In genomic region chr10:119989966-119990365, GRCh38 we compare ENCODE assay signal across 1 cellular context.
TF ChIP-seq lines count a peak whose summit lies in the region.

No MANE protein-coding gene starts in this region.

TF ChIP-seq in HCT116, 20 proteins besides CTCF, POLR2A, EP300 and RAD21 (continued from another document):
- TF ChIP-seq ATF3 (IDR thresholded peaks at IDR 0.05) (no peak), ELF1 (IDR thresholded peaks at IDR 0.05; ENCODE audit: borderline replicate concordance, low read depth) (no peak), EZH2 (IDR thresholded peaks at IDR 0.05) (no peak), SIN3A (IDR thresholded peaks at IDR 0.05; ENCODE audit: low read depth) (no peak), EZH2phosphoT487 (IDR thresholded peaks at IDR 0.05; ENCODE audit: borderline replicate concordance) (no peak), JUND (IDR thresholded peaks at IDR 0.05) (no peak), REST (IDR thresholded peaks at IDR 0.05; ENCODE audit: low read depth) (no peak), POLR2AphosphoS5 (IDR thresholded peaks at IDR 0.05; ENCODE audit: low read depth, low read length) (no peak)
- TF ChIP-seq, protein P1, sequence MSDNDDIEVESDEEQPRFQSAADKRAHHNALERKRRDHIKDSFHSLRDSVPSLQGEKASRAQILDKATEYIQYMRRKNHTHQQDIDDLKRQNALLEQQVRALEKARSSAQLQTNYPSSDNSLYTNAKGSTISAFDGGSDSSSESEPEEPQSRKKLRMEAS (IDR thresholded peaks at IDR 0.05) = no peak
TF ChIP-seq in HCT116: peak in this region for 0.
